ENCODE assay signal across 15 cellular contexts in the genomic region with DNA sequence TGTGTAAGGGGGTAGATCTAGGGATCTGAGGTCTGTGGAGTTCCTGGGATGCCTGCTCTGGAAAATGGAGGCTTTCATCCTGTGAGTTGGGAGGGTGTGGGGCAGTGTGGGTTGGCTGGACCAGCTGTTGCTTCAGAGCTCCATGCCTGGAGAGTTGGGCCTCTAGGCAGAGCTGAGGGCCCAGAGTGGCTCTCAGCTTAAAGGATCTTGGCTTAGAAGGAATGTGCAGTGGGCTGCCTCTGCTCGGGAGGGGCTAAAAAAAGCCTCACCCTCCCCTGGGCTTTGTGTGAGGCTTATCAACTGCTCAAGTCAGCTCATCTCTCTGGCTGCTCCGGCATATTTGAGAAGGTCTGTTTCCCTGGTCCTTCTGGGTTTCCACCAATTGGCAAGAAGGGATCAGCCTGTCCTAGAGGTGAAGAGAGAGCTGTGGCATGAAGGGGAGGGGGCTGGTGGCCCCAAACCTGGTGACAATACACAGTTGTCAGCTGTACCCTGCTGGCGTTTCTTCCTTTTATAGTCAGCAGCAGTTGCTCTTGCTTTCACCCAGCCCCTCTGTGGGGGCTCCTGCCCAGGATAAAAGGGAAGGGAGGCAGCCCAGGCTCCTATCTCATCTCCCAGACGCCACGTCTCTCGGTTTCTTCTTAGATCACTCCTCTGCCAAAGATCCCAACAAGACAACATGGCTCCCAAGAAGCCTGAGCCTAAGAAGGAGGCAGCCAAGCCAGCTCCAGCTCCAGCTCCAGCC. TPM values are rescaled to one million over a fixed set of nuclear protein-coding genes. Genes with fewer than 3 reads are reported as not detected.
DNase-seq lines count a peak whose midpoint lies in the region; ATAC-seq and TF ChIP-seq lines count a peak whose summit lies in the region.
"Had no signal": no experiment of that assay in that cellular context is flagged by ENCODE, and none has a peak within 500 bp of the region (broad histone marks: within the 10 kb centered on the region; RNA-seq: fewer than 3 reads in every experiment).

A gene (plus strand): TSS at position 605 of the 745 bp plus-strand sequence. CDS start 75 bp downstream, at position 680.

- TF ChIP-seq CTCF in neural progenitor cell (IDR thresholded peaks at IDR 0.05): no peak

- H3K4me1 Mint-ChIP-seq in neural progenitor cell: peaks cover 26% of the 10 kb centered on the region
- peaks cover 39% of the 10 kb centered on the region for H3K4me1 Mint-ChIP-seq in activated T-cell treated with anti-CD3 and anti-CD28 coated beads, Interleukin-2, amount 50 U/mL, for 24 hours (ENCODE audit: low read depth)

- no peak within 1 kb of the TSS for H3K27ac ChIP-seq in neural progenitor cell
- H3K27ac ChIP-seq: prostate gland, SK-N-MC had no signal

- no peaks in the 10 kb centered on the region for H3F3A ChIP-seq in neural progenitor cell (ENCODE audit: low read depth)

- no peaks in the 10 kb centered on the region for H3K9me3 ChIP-seq in neural progenitor cell (ENCODE audit: low read depth)
- H3K9me3 ChIP-seq: prostate gland had no signal

- H3K36me3 Mint-ChIP-seq in neural progenitor cell: no peaks in the 10 kb centered on the region
- no peaks in the 10 kb centered on the region for H3K36me3 Mint-ChIP-seq in activated T-cell treated with anti-CD3 and anti-CD28 coated beads, Interleukin-2, amount 50 U/mL, for 24 hours (ENCODE audit: low read depth)

- H3K27me3 Mint-ChIP-seq in neural progenitor cell (ENCODE audit: insufficient read depth, low read depth): peaks cover 8% of the 10 kb centered on the region
- no peaks in the 10 kb centered on the region for H3K27me3 Mint-ChIP-seq in activated T-cell treated with anti-CD3 and anti-CD28 coated beads, Interleukin-2, amount 50 U/mL, for 24 hours

- peak; percentile 72 for DNase-seq in CMK (ENCODE audit: low read depth)
- peak; percentile 80 for DNase-seq in OCI-M2 (lab: John Stamatoyannopoulos, UW; ENCODE audit: unreplicated experiment)
- no peak for DNase-seq in Right ventricle myocardium inferior (ENCODE audit: missing footprints)
- DNase-seq in neural progenitor cell (ENCODE audit: low spot score): peak; percentile 47
- DNase-seq in AML-193 (lab: John Stamatoyannopoulos, UW): no peak
- DNase-seq in NK-92 treated with Interleukin-12 subunit alpha and Interleukin-12 subunit beta, amount 100 ng/mL, for 24 hours (lab: John Stamatoyannopoulos, UW): no peak
- no peak for DNase-seq in activated T-cell treated with anti-CD3 and anti-CD28 coated beads, Interleukin-2, amount 50 U/mL, for 24 hours
- DNase-seq: activated T-cell treated with anti-CD3 and anti-CD28 coated beads, Interleukin-2, amount 50 U/mL, for 1 hour; aorta; midbrain; NCI-H2081 treated with DMSO at 0.1 percent for 48 hours had no signal

- H3K9ac ChIP-seq in neural progenitor cell: no peak within 1 kb of the TSS

- H3K4me3 ChIP-seq in neural progenitor cell: no peak within 1 kb of the TSS
- H3K4me3 ChIP-seq: prostate gland, SK-N-MC had no signal

- ATAC-seq in Right ventricle myocardium inferior: no peak
- no peak for ATAC-seq in HG02870 (IDR thresholded peaks at IDR 0.05; ENCODE audit: unreplicated experiment)

- H3K27me3 ChIP-seq in neural progenitor cell: no peaks in the 10 kb centered on the region

- H3K9me3 Mint-ChIP-seq in neural progenitor cell: no peaks in the 10 kb centered on the region
- H3K9me3 Mint-ChIP-seq in activated T-cell treated with anti-CD3 and anti-CD28 coated beads, Interleukin-2, amount 50 U/mL, for 24 hours: no peaks in the 10 kb centered on the region

- H3K4me1 ChIP-seq in neural progenitor cell: peaks cover 16% of the 10 kb centered on the region
- H3K4me1 ChIP-seq: prostate gland had no signal

- H3K27ac Mint-ChIP-seq in neural progenitor cell: peak within 1 kb of the TSS; percentile 35
- H3K27ac Mint-ChIP-seq in activated T-cell treated with anti-CD3 and anti-CD28 coated beads, Interleukin-2, amount 50 U/mL, for 24 hours: no peak within 1 kb of the TSS

- no peaks in the 10 kb centered on the region for H4K20me1 ChIP-seq in neural progenitor cell (ENCODE audit: low read depth)

- peak within 1 kb of the TSS; percentile 15 for H3K4me2 ChIP-seq in neural progenitor cell

- H3K36me3 ChIP-seq in neural progenitor cell: no peaks in the 10 kb centered on the region
- H3K36me3 ChIP-seq: prostate gland had no signal

- H2AFZ ChIP-seq in neural progenitor cell (replicated peaks): peak within 1 kb of the TSS; percentile 98

- no peak within 1 kb of the TSS for H3K4me3 Mint-ChIP-seq in neural progenitor cell
- H3K4me3 Mint-ChIP-seq in activated T-cell treated with anti-CD3 and anti-CD28 coated beads, Interleukin-2, amount 50 U/mL, for 24 hours: no peak within 1 kb of the TSS

- no peaks in the 10 kb centered on the region for H3K79me2 ChIP-seq in neural progenitor cell (ENCODE audit: low read depth)

- intact Hi-C loops in Right ventricle myocardium inferior (cut with DNase I): no loop called here

RNA-seq across cellular contexts. Expression of the gene that starts here (rescaled TPM):
- 322 TPM for total RNA-seq in Right ventricle myocardium inferior
- 0.37 and 0.93 TPM in 2 replicates for total RNA-seq in neural progenitor cell (ENCODE audit: low replicate concordance)
- total RNA-seq: fibroblast of villous mesenchyme had no signal

Comparison
In these comparisons a context has a peak if more than half of its experiments do, and no peak if none do; other contexts are left out.
1. RNA of the gene that starts here (total RNA-seq): 322 TPM in Right ventricle myocardium inferior (single experiment); 0.37 to 0.93 TPM in neural progenitor cell; every median in the first group is over 100 times any median in the second.
2. Peak in DNase-seq and H3K4me2 ChIP-seq in neural progenitor cell; RNA of the gene not detected or under 1 TPM.
3. DNase-seq: peak in CMK (single experiment) and OCI-M2 (single experiment); none in Right ventricle myocardium inferior (single experiment), AML-193 (0 of 2), NK-92 treated with Interleukin-12 subunit alpha and Interleukin-12 subunit beta, amount 100 ng/mL, for 24 hours (single experiment) and activated T-cell treated with anti-CD3 and anti-CD28 coated beads, Interleukin-2, amount 50 U/mL, for 24 hours (single experiment).